1 cellular context compared by ENCODE assay signal in genomic region chrX:38986586-38986985, GRCh38.
TF ChIP-seq lines count a peak whose summit lies in the region.

No MANE protein-coding gene starts in this region.

TF ChIP-seq in WTC11, 78 proteins besides CTCF, POLR2A, EP300 and RAD21 (continued from another document):
- TF ChIP-seq PREB (CRISPR knock-in tag; IDR thresholded peaks at IDR 0.05; ENCODE audit: borderline replicate concordance) (no peak), JAZF1 (CRISPR knock-in tag; IDR thresholded peaks at IDR 0.05) (no peak), NR3C1 (CRISPR knock-in tag; conservative IDR thresholded peaks at IDR 0.05; ENCODE audit: low read depth) (no peak)
